In the genomic region with DNA sequence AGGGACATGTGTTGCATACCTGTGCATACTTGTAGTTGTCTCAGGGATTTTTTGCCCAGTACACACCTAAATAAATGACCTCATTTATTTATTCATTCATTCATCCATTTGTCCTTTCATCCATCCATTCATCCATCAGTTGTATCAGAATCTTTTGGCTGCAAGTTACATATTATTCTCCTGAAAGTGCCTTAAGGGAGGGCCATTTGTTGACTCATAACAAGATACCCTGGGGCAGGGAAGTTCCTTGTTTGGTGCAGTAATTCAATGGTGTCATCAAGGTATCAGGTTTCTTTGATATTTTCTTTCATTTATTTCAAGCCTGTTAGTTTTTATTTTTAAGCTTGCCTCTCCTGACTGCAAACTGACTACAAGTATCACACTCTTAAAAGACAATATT, we compare ENCODE assay signal across 1 cellular context.
TF ChIP-seq lines count a peak whose summit lies in the region.

No MANE protein-coding gene starts in this region.

TF ChIP-seq in A549, 52 proteins besides CTCF, POLR2A, EP300 and RAD21 (continued from another document):
- TF ChIP-seq, protein P1, sequence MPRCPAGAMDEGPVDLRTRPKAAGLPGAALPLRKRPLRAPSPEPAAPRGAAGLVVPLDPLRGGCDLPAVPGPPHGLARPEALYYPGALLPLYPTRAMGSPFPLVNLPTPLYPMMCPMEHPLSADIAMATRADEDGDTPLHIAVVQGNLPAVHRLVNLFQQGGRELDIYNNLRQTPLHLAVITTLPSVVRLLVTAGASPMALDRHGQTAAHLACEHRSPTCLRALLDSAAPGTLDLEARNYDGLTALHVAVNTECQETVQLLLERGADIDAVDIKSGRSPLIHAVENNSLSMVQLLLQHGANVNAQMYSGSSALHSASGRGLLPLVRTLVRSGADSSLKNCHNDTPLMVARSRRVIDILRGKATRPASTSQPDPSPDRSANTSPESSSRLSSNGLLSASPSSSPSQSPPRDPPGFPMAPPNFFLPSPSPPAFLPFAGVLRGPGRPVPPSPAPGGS (IDR thresholded peaks at IDR 0.05), result no peak
TF ChIP-seq in A549: peak in this region for 0.
